1 cellular context compared by ENCODE assay signal in the genomic region with DNA sequence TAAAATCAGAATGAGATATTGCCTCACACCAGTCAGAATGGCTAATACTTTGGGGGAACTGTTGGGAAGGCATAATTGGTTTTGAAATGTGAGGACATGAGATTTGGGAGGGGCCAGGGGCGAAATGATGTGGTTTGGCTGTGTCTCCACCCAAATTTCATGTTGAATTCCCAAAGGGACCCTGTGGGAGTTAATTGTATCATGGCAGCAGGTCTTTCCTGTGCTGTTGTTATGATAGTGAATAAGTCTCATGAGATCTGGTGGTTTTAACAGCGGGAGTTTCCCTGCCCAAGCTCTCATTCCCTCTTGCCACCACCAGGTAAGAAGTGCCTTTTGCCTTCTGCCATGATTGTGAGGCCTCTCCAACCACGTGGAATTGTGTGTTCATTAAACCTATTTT.
TF ChIP-seq lines count a peak whose summit lies in the region.

No MANE protein-coding gene starts in this region.

TF ChIP-seq in GM12878, 131 proteins besides CTCF, POLR2A, EP300 and RAD21 (continued from another document):
- TF ChIP-seq EGR1 (IDR thresholded peaks at IDR 0.05; ENCODE audit: borderline replicate concordance in 1 of 2, low read depth in 2 of 2, low read length in 2 of 2) (no peak), BHLHE40 (IDR thresholded peaks at IDR 0.05; ENCODE audit: borderline replicate concordance in 1 of 2, low read depth in 2 of 2, low read length in 1 of 2) (0 out of 4 replicates have a peak, but pooled peaks of 1 of the 2 experiments have one; percentile 29), ATF7 (IDR thresholded peaks at IDR 0.05; ENCODE audit: low read depth) (peak; percentile 19; the same call in 1 of the 2 replicates), MEF2A (IDR thresholded peaks at IDR 0.05; ENCODE audit: insufficient read depth, low read depth, low read length) (no peak), MEF2B (IDR thresholded peaks at IDR 0.05; ENCODE audit: partially characterized antibody, poor library complexity, severe bottlenecking) (peak; percentile 93), MYC (IDR thresholded peaks at IDR 0.05; ENCODE audit: insufficient read depth, insufficient read length, insufficient replicate concordance, low read length, severe bottlenecking) (no peak), CREB1 (IDR thresholded peaks at IDR 0.05; ENCODE audit: low read depth) (no peak)
- TF ChIP-seq, protein P1, sequence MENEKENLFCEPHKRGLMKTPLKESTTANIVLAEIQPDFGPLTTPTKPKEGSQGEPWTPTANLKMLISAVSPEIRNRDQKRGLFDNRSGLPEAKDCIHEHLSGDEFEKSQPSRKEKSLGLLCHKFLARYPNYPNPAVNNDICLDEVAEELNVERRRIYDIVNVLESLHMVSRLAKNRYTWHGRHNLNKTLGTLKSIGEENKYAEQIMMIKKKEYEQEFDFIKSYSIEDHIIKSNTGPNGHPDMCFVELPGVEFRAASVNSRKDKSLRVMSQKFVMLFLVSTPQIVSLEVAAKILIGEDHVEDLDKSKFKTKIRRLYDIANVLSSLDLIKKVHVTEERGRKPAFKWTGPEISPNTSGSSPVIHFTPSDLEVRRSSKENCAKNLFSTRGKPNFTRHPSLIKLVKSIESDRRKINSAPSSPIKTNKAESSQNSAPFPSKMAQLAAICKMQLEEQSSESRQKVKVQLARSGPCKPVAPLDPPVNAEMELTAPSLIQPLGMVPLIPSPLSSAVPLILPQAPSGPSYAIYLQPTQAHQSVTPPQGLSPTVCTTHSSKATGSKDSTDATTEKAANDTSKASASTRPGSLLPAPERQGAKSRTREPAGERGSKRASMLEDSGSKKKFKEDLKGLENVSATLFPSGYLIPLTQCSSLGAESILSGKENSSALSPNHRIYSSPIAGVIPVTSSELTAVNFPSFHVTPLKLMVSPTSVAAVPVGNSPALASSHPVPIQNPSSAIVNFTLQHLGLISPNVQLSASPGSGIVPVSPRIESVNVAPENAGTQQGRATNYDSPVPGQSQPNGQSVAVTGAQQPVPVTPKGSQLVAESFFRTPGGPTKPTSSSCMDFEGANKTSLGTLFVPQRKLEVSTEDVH (IDR thresholded peaks at IDR 0.05; ENCODE audit: low read depth, partially characterized antibody): no peak
TF ChIP-seq in GM12878: peak in this region for 7.
